8 cellular contexts compared by ENCODE assay signal in the genomic region with DNA sequence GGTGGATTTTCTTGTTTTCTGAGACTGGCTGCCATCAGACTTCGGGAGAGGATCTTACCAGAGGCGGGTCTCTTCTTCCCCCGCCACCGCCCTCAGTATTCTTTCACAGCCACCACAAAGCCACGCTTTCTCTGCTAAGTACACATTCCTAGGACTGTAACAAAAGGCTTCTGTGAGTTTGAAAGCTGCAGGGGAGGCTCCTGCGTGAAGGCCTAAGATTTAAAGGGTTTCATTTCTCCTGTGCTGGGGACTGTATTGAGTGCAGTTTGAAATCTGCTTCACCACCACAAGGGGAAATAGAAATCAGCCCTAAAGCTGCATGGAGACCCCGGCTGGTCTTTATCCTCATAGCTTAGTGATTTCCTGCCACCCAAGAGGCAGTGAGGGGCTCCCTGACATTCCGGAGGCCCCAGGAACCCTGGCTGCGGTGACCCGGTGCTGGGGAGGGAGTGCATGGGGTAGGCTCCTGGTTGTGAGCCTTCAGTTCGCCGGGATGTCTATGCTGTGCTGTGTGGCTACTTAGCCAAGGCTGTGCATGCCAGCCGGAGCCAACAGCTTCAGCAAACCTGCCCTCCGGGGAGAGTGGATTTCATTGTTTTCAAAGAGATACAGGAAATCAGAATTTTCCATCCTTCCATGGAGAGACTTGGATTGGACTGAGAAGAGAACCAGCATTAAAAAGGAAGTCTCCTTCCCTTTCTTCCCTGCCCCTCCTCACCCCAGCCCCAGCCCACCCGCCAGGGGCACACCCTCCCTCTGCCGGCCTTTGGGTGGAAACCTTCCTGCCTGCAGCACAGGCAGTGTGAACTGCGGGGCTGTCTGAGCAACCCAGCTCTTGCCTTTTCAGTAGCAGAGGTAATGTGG.
DNase-seq lines count a peak whose midpoint lies in the region; ATAC-seq and TF ChIP-seq lines count a peak whose summit lies in the region.

No MANE protein-coding gene starts in this region.

- peak overlapping the region; percentile 19 for H3K27ac Mint-ChIP-seq in activated CD8-positive, alpha-beta T cell treated with anti-CD3 and anti-CD28 coated beads, Interleukin-2, amount 10 ng/mL, durations not matched to agents 7 days and 5 days

- H3K27me3 ChIP-seq in prostate gland (replicated peaks; ENCODE audit: insufficient read depth): no peaks in the 10 kb centered on the region

- no peak overlapping the region for H3K4me3 Mint-ChIP-seq in activated CD8-positive, alpha-beta T cell treated with anti-CD3 and anti-CD28 coated beads, Interleukin-2, amount 10 ng/mL, durations not matched to agents 7 days and 5 days

- CTCF ChIA-PET in activated CD8-positive, alpha-beta T cell treated with anti-CD3 and anti-CD28 coated beads, Interleukin-2, amount 10 ng/mL, durations not matched to agents 7 days and 5 days (lab: Charles Lee): interaction anchor here (0.6 to 2.1 kb wide), 5 partner anchors 17 to 220 kb away, joined by 3 to 8 read pairs (median 3); no protein-coding TSS in a partner anchor

- H3K36me3 ChIP-seq in prostate gland: no peaks in the 10 kb centered on the region

- POLR2A ChIA-PET in activated CD8-positive, alpha-beta T cell treated with anti-CD3 and anti-CD28 coated beads, Interleukin-2, amount 10 ng/mL, durations not matched to agents 7 days and 5 days (lab: Charles Lee): interaction anchor here (1.0 kb wide), 1 partner anchor 316 kb away, joined by 3 read pairs; no protein-coding TSS in a partner anchor

- no peak overlapping the region for H3K4me3 ChIP-seq in prostate gland

- peak in 2 of 4 experiments; percentile 7 to 21 for TF ChIP-seq CTCF in prostate gland (IDR thresholded peaks at IDR 0.05)

- no peak for TF ChIP-seq POLR2A in prostate gland (IDR thresholded peaks at IDR 0.05)

- H3K27me3 Mint-ChIP-seq in activated CD8-positive, alpha-beta T cell treated with anti-CD3 and anti-CD28 coated beads, Interleukin-2, amount 10 ng/mL, durations not matched to agents 7 days and 5 days (ENCODE audit: low read depth): no peaks in the 10 kb centered on the region

- DNase-seq in GM03348 (ENCODE audit: low spot score) (peak; percentile 23), M059J (ENCODE audit: low read depth) (peak; percentile 63), left cardiac atrium (no peak), prostate gland (ENCODE audit: low spot score) (peak; percentile 20), D341Med (ENCODE audit: low spot score) (no peak)
- no peak for DNase-seq in activated CD8-positive, alpha-beta T cell treated with anti-CD3 and anti-CD28 coated beads, Interleukin-2, amount 10 ng/mL, durations not matched to agents 7 days and 5 days

- H3K9me3 ChIP-seq in prostate gland: no peaks in the 10 kb centered on the region

- H3K36me3 Mint-ChIP-seq in activated CD8-positive, alpha-beta T cell treated with anti-CD3 and anti-CD28 coated beads, Interleukin-2, amount 10 ng/mL, durations not matched to agents 7 days and 5 days (ENCODE audit: low read depth): peaks cover 5% of the 10 kb centered on the region

- H3K27ac ChIP-seq in prostate gland: peak overlapping the region; percentile 47 to 69

- no peaks in the 10 kb centered on the region for H3K4me1 ChIP-seq in prostate gland (replicated peaks)

- H3K4me1 Mint-ChIP-seq in activated CD8-positive, alpha-beta T cell treated with anti-CD3 and anti-CD28 coated beads, Interleukin-2, amount 10 ng/mL, durations not matched to agents 7 days and 5 days (ENCODE audit: low read depth): peaks cover 21% of the 10 kb centered on the region

- ATAC-seq in GM21447 (IDR thresholded peaks at IDR 0.05; ENCODE audit: unreplicated experiment) (peak; percentile 64), left cardiac atrium (peak; percentile 58 to 82), HG02840 (IDR thresholded peaks at IDR 0.05; ENCODE audit: low FRiP score, unreplicated experiment) (no peak)
- ATAC-seq in activated CD8-positive, alpha-beta T cell treated with anti-CD3 and anti-CD28 coated beads, Interleukin-2, amount 10 ng/mL, durations not matched to agents 7 days and 5 days: peak; percentile 74

- intact Hi-C loops in left cardiac atrium (cut with DNase I): no loop called here
- intact Hi-C loops in prostate gland (cut with DNase I): no loop called here

- 16% methylated on average over 15 of the region's 17 CpGs for WGBS in prostate gland

- H3K9me3 Mint-ChIP-seq in activated CD8-positive, alpha-beta T cell treated with anti-CD3 and anti-CD28 coated beads, Interleukin-2, amount 10 ng/mL, durations not matched to agents 7 days and 5 days (ENCODE audit: insufficient read depth): no peaks in the 10 kb centered on the region

Comparison
In these comparisons a context has a peak if more than half of its experiments do, and no peak if none do; other contexts are left out.
1. DNase-seq: peak in GM03348 (single experiment), M059J (single experiment) and prostate gland (single experiment); none in activated CD8-positive, alpha-beta T cell treated with anti-CD3 and anti-CD28 coated beads, Interleukin-2, amount 10 ng/mL, durations not matched to agents 7 days and 5 days (single experiment), left cardiac atrium (single experiment) and D341Med (single experiment).